Comparison of ENCODE assay signal across 24 cellular contexts in genomic region chr1:174974711-174975111, GRCh38. TPM values are rescaled to one million over a fixed set of nuclear protein-coding genes. Genes with fewer than 3 reads are reported as not detected.
DNase-seq lines count a peak whose midpoint lies in the region; ATAC-seq and TF ChIP-seq lines count a peak whose summit lies in the region.
"Had no signal": no experiment of that assay in that cellular context is flagged by ENCODE, and none has a peak within 500 bp of the region (broad histone marks: within the 10 kb centered on the region; RNA-seq: fewer than 3 reads in every experiment).

No MANE protein-coding gene starts in this region.

- H3F3A ChIP-seq in GM23248 (ENCODE audit: insufficient read depth), result peaks cover 20% of the 10 kb centered on the region

- no peaks in the 10 kb centered on the region for H3K9me2 ChIP-seq in GM23248 (ENCODE audit: insufficient read depth)

- no peak overlapping the region for H3K27ac ChIP-seq in GM23248
- H3K27ac ChIP-seq: BLaER1 treated with 17β-estradiol and CSF1 and Interleukin-3, amounts not matched to agents 10 nM and 100 nM; KMS-11; prostate gland; SK-N-MC; stomach had no signal

- no peak overlapping the region for H3K9ac ChIP-seq in GM23248
- H3K9ac ChIP-seq: BLaER1 treated with 17β-estradiol and CSF1 and Interleukin-3, amounts not matched to agents 10 nM and 100 nM; KMS-11 had no signal

- 90 to 94% methylated on average over 2 of the region's 2 CpGs for WGBS in GM23248 (ENCODE audit: low coverage in 1 of 2, low lambda C conversion rate in 2 of 2, missing lambda C conversion rate in 2 of 2), 2 experiments

- no peak overlapping the region for H3K4me2 ChIP-seq in GM23248 (ENCODE audit: unreplicated experiment)
- H3K4me2 ChIP-seq: BLaER1 treated with 17β-estradiol and CSF1 and Interleukin-3, amounts not matched to agents 10 nM and 100 nM; KMS-11; smooth muscle cell had no signal

- H3K9me3 ChIP-seq in GM23248 (ENCODE audit: low read depth), result no peaks in the 10 kb centered on the region
- H3K9me3 ChIP-seq: BLaER1 treated with 17β-estradiol and CSF1 and Interleukin-3, amounts not matched to agents 10 nM and 100 nM; prostate gland; stomach had no signal

- DNase-seq in AG10803 (ENCODE audit: low read depth) (peak; percentile 24), NCI-H1694 treated with DMSO at 0.1 percent for 48 hours (lab: John Stamatoyannopoulos, UW) (peak; percentile 57), cerebellar cortex (ENCODE audit: low spot score) (peak; percentile 94), middle frontal gyrus (ENCODE audit: extremely low spot score, low spot score) (peak; percentile 2), GM23248 (no peak)
- DNase-seq: activated naive CD8-positive, alpha-beta T cell treated with anti-CD3 and anti-CD28 coated beads, Interleukin-2, amount 10 ng/mL, durations not matched to agents 7 days and 5 days; cortex of kidney; foreskin fibroblast; mesendoderm; NCI-H1048; NCI-H2081 treated with DMSO at 0.1 percent for 48 hours; PC-3; stimulated activated CD4-positive, alpha-beta T cell treated with anti-CD3 and anti-CD28 coated beads, Interleukin-4, amount 100 ng/mL, for 1 hour; stomach had no signal

- H3K4me3 ChIP-seq in AG10803 (ENCODE audit: low read length) (no peak overlapping the region), GM23248 (no peak overlapping the region)
- H3K4me3 ChIP-seq: BLaER1 treated with 17β-estradiol and CSF1 and Interleukin-3, amounts not matched to agents 10 nM and 100 nM; prostate gland; SK-N-MC; smooth muscle cell; stomach had no signal

- H3K79me2 ChIP-seq in GM23248 (ENCODE audit: insufficient read depth), result no peaks in the 10 kb centered on the region

- no peak for TF ChIP-seq CTCF in AG10803 (conservative IDR thresholded peaks at IDR 0.05; ENCODE audit: low read length)

- H4K20me1 ChIP-seq in GM23248 (ENCODE audit: insufficient read depth), result no peaks in the 10 kb centered on the region
- H4K20me1 ChIP-seq: BLaER1 treated with 17β-estradiol and CSF1 and Interleukin-3, amounts not matched to agents 10 nM and 100 nM had no signal

- no peaks in the 10 kb centered on the region for H3K27me3 ChIP-seq in GM23248 (replicated peaks; ENCODE audit: insufficient read depth)
- H3K27me3 ChIP-seq: BLaER1 treated with 17β-estradiol and CSF1 and Interleukin-3, amounts not matched to agents 10 nM and 100 nM; stomach had no signal

- in situ Hi-C loops in GM23248 (cut with MboI), result loop anchor here (10.0 to 25.0 kb wide), 2 partner anchors 200 to 712 kb away; no protein-coding TSS in a partner anchor

- peaks cover 15% of the 10 kb centered on the region for H3K4me1 ChIP-seq in GM23248 (ENCODE audit: insufficient read depth)
- H3K4me1 ChIP-seq: prostate gland had no signal

- no peak overlapping the region for H2AFZ ChIP-seq in GM23248

- no peak for ATAC-seq in HG03175 (IDR thresholded peaks at IDR 0.05; ENCODE audit: unreplicated experiment)
- ATAC-seq in GM19452 (IDR thresholded peaks at IDR 0.05; ENCODE audit: unreplicated experiment), result no peak
- no peak for ATAC-seq in GM18867 (IDR thresholded peaks at IDR 0.05; ENCODE audit: unreplicated experiment)
- ATAC-seq: activated CD4-positive, CD25-positive, alpha-beta regulatory T cell treated with anti-CD3 and anti-CD28 coated beads, Interleukin-2, amount 50 U/mL, for 24 hours; natural killer cell treated with Interleukin-12 subunit alpha and Interleukin-12 subunit beta and Interleukin-15 and Interleukin-18, amount 100 ng/mL, for 72 hours; PC-3 had no signal

- H3K36me3 ChIP-seq in GM23248 (ENCODE audit: low read depth), result no peaks in the 10 kb centered on the region
- H3K36me3 ChIP-seq: prostate gland had no signal

RNA-seq across cellular contexts. Expression of gene CACYBP, which starts 25.0 kb away (rescaled TPM):
- total RNA-seq in GM23248 (2014; rRNA removed; shearing (Covaris generic)), result 71.3 and 84.8 TPM in 2 replicates
- polyA plus RNA-seq in GM23248 (2016; fragmentation: Nextera tagmentation; extraction: Ambion mirVana), result 165 and 195 TPM in 2 replicates

RNA-seq across cellular contexts. Expression of gene MRPS14, which starts 48.5 kb away (rescaled TPM):
- total RNA-seq in GM23248 (2014; rRNA removed; shearing (Covaris generic)), result 7.5 and 19.6 TPM in 2 replicates
- 62.7 and 63.7 TPM in 2 replicates for polyA plus RNA-seq in GM23248 (2016; fragmentation: Nextera tagmentation; extraction: Ambion mirVana)
